ENCODE assay signal across 25 cellular contexts in genomic region chr4:6231663-6232165, GRCh38. TPM values are rescaled to one million over a fixed set of nuclear protein-coding genes. Genes with fewer than 3 reads are reported as not detected.
"Had no signal": no experiment of that assay in that cellular context is flagged by ENCODE, and none has a peak within 500 bp of the region (broad histone marks: within the 10 kb centered on the region; RNA-seq: fewer than 3 reads in every experiment).

No MANE protein-coding gene starts in this region.

- H3K9me3 ChIP-seq: esophagus squamous epithelium, gastroesophageal sphincter, pancreas, testis, tibial nerve, upper lobe of right lung, vagina had no signal

- H3K4me2 ChIP-seq: hepatocyte, neural progenitor cell had no signal

- H3K79me2 ChIP-seq: hepatocyte had no signal

- ATAC-seq: gastroesophageal sphincter; left colon; left ventricle myocardium superior; pancreas; right cardiac atrium; stimulated activated naive B cell treated with anti-CD40 and anti-IgM and Interleukin-4, amounts not matched to agents 10 μg/mL and 1 μg/mL and 100 μg/mL, for 72 hours; stimulated activated naive CD8-positive, alpha-beta T cell treated with anti-CD3 and anti-CD28 coated beads, Interleukin-15, amount 100 ng/mL, for 72 hours; upper lobe of right lung had no signal

- H2AFZ ChIP-seq: hepatocyte, neural progenitor cell had no signal

- FAIRE-seq: pancreas had no signal

- H3K4me1 ChIP-seq: esophagus squamous epithelium, gastroesophageal sphincter, neural progenitor cell, pancreas, testis, tibial nerve, upper lobe of right lung, vagina had no signal

- H3K27me3 ChIP-seq: hepatocyte, neural progenitor cell, pancreas, testis, tibial nerve, upper lobe of right lung, vagina had no signal

- H3K4me3 ChIP-seq: esophagus squamous epithelium, gastroesophageal sphincter, hepatocyte, lung, neural progenitor cell, pancreas, skin epidermis, testis, tibial nerve, upper lobe of right lung, vagina had no signal

- H3K36me3 ChIP-seq: esophagus squamous epithelium, gastroesophageal sphincter, neural progenitor cell, pancreas, tibial nerve, upper lobe of right lung, vagina had no signal

- DNase-seq: effector memory CD4-positive, alpha-beta T cell; esophagus squamous epithelium; foreskin fibroblast; left ventricle myocardium superior; mesenchymal stem cell; midbrain; nucleus accumbens; right cardiac atrium; stimulated activated CD4-positive, alpha-beta T cell treated with anti-CD3 and anti-CD28 coated beads, Interleukin-2, amount 100 ng/mL, for 24 hours; stimulated activated CD4-positive, alpha-beta T cell treated with anti-CD3 and anti-CD28 coated beads, Interleukin-4, amount 100 ng/mL, for 4 hours; stimulated activated naive B cell treated with anti-CD40 and anti-IgM and Interleukin-4, amounts not matched to agents 10 μg/mL and 1 μg/mL and 100 μg/mL, for 72 hours; stimulated activated naive CD8-positive, alpha-beta T cell treated with anti-CD3 and anti-CD28 coated beads, Interleukin-15, amount 100 ng/mL, for 72 hours; testis had no signal

- H3K27ac ChIP-seq: esophagus squamous epithelium, gastroesophageal sphincter, hepatocyte, neural progenitor cell, pancreas, skin epidermis, testis, tibial nerve, upper lobe of right lung, vagina had no signal

- H3K9ac ChIP-seq: neural progenitor cell had no signal

RNA-seq across cellular contexts. Expression of gene JAKMIP1, which starts 31.4 kb away (rescaled TPM):
- total RNA-seq: epithelial cell of proximal tubule, hepatocyte, kidney epithelial cell, left ventricle myocardium superior had no signal
- polyA plus RNA-seq: hepatocyte had no signal
